1 cellular context compared by ENCODE assay signal in genomic region chr11:102476812-102477211, GRCh38.
A peak's percentile ranks its signal among the peaks of the same experiment; 100 is the strongest.
TF ChIP-seq lines count a peak whose summit lies in the region.

No MANE protein-coding gene starts in this region.

TF ChIP-seq in HCT116, 20 proteins besides CTCF, POLR2A, EP300 and RAD21 (continued from another document):
- TF ChIP-seq ZBTB33 (IDR thresholded peaks at IDR 0.05; ENCODE audit: extremely low read depth, insufficient replicate concordance, low read length) (no peak), TCF7L2 (IDR thresholded peaks at IDR 0.05; ENCODE audit: borderline replicate concordance, extremely low read depth, insufficient read depth, insufficient read length) (no peak), ELF1 (IDR thresholded peaks at IDR 0.05; ENCODE audit: borderline replicate concordance, low read depth) (peak; percentile 66), JUND (IDR thresholded peaks at IDR 0.05) (0 out of 2 replicates have a peak, but pooled peaks have one; percentile 15), EGR1 (IDR thresholded peaks at IDR 0.05; ENCODE audit: low read depth) (no peak)
